Comparison of ENCODE assay signal across 17 cellular contexts in the genomic region with DNA sequence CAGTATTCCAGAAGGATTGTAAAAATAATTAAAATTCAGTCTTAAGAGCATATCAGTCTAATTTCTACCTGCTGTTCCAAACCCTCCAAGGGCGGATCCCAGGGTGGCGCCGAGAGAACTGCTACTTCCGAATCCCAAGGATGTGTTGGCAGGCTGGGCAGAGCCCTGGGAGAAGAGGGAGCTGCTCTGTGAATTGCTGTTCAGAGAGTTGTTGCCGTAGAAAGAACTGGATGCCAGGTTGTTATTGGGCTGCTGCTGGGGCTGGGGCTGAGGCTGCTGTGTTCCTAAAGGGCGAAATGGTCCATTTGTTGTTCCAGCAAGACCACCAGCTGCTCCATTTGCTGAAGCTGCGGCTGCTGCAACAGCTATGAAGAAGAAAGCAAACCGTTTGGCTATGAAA. TPM values are rescaled to one million over a fixed set of nuclear protein-coding genes. Genes with fewer than 3 reads are reported as not detected.
A peak's percentile ranks its signal among the peaks of the same experiment; 100 is the strongest.
DNase-seq lines count a peak whose midpoint lies in the region; ATAC-seq, FAIRE-seq and TF ChIP-seq lines count a peak whose summit lies in the region.
"Had no signal": no experiment of that assay in that cellular context is flagged by ENCODE, and none has a peak within 500 bp of the region (broad histone marks: within the 10 kb centered on the region; RNA-seq: fewer than 3 reads in every experiment).

No MANE protein-coding gene starts in this region.

- peaks cover 10% of the 10 kb centered on the region for H4K20me1 ChIP-seq in keratinocyte (ENCODE audit: control insufficient read depth, extremely low read depth, insufficient read depth, low read length)

- peaks cover 17% of the 10 kb centered on the region for H3K4me1 ChIP-seq in keratinocyte (ENCODE audit: control insufficient read depth, extremely low read depth, insufficient read depth, low read length)
- H3K4me1 ChIP-seq in thoracic aorta (ENCODE audit: control insufficient read depth in 1 of 2, low read depth in 2 of 2), result peaks cover 23 to 34% of the 10 kb centered on the region in 2 donors
- H3K4me1 ChIP-seq: parathyroid adenoma had no signal

- H3K9me3 ChIP-seq in keratinocyte (ENCODE audit: control insufficient read depth, low read depth, low read length), result no peaks in the 10 kb centered on the region
- no peaks in the 10 kb centered on the region for H3K9me3 ChIP-seq in thoracic aorta

- H3K4me2 ChIP-seq in keratinocyte (ENCODE audit: control insufficient read depth, extremely low read depth, insufficient read depth, low read depth, low read length), result no peak overlapping the region
- H3K4me2 ChIP-seq: KMS-11 had no signal

- H3K36me3 ChIP-seq in keratinocyte (ENCODE audit: control insufficient read depth in 2 of 2, extremely low read depth in 1 of 2, insufficient read depth in 2 of 2, low read length in 2 of 2) (peaks cover 30 to 49% of the 10 kb centered on the region in 2 experiments), thoracic aorta (peaks cover 32% of the 10 kb centered on the region)

- no peak overlapping the region for H2AFZ ChIP-seq in keratinocyte (ENCODE audit: control insufficient read depth, low read length)
- H2AFZ ChIP-seq: parathyroid adenoma had no signal

- H3K4me1 Mint-ChIP-seq in activated T-cell treated with anti-CD3 and anti-CD28 coated beads, Interleukin-2, amount 50 U/mL, for 72 hours (ENCODE audit: low read depth), result no peaks in the 10 kb centered on the region
- peaks cover 9% of the 10 kb centered on the region for H3K4me1 Mint-ChIP-seq in activated T-cell treated with anti-CD3 and anti-CD28 coated beads, Interleukin-2, amount 50 U/mL, for 4 hours (ENCODE audit: low read depth)

- DNase-seq in activated T-cell treated with anti-CD3 and anti-CD28 coated beads, Interleukin-2, amount 50 U/mL, for 72 hours, result no peak
- DNase-seq in activated T-cell treated with anti-CD3 and anti-CD28 coated beads, Interleukin-2, amount 50 U/mL, for 4 hours, result no peak
- no peak for DNase-seq in keratinocyte (ENCODE audit: low read depth, low spot score)
- DNase-seq in thoracic aorta (ENCODE audit: low spot score), result no peak
- no peak for DNase-seq in stimulated activated CD4-positive, alpha-beta T cell treated with anti-CD3 and anti-CD28 coated beads, Interleukin-12 subunit alpha, Interleukin-12 subunit beta, amount 100 ng/mL, for 4 hours
- DNase-seq: activated CD4-positive, alpha-beta T cell treated with anti-CD3 and anti-CD28 coated beads for 4 hours; activated T-cell treated with anti-CD3 and anti-CD28 coated beads, Interleukin-2, amount 50 U/mL, for 1 hour; GDM1; HCEC 1CT; NCI-H187 treated with DMSO at 0.1 percent for 48 hours; stimulated activated CD4-positive, alpha-beta T cell treated with anti-CD3 and anti-CD28 coated beads, Interleukin-15, amount 100 ng/mL, for 24 hours had no signal

- no peaks in the 10 kb centered on the region for H3K9me3 Mint-ChIP-seq in activated T-cell treated with anti-CD3 and anti-CD28 coated beads, Interleukin-2, amount 50 U/mL, for 72 hours
- H3K9me3 Mint-ChIP-seq in activated T-cell treated with anti-CD3 and anti-CD28 coated beads, Interleukin-2, amount 50 U/mL, for 4 hours, result no peaks in the 10 kb centered on the region
- H3K9me3 Mint-ChIP-seq: T-helper 2 cell treated with Interferon-gamma antibody and Interleukin-4, amounts not matched to agents 5 μg/mL and 100 μg/mL, for 36 hours had no signal

- peaks cover 65% of the 10 kb centered on the region for H3K79me2 ChIP-seq in keratinocyte (ENCODE audit: control insufficient read depth, insufficient read depth, low read length)

- H3K4me3 ChIP-seq in keratinocyte (ENCODE audit: control insufficient read depth in 2 of 3, extremely low read depth in 1 of 3, insufficient read depth in 2 of 3, low read depth in 1 of 3, low read length in 3 of 3) (no peak overlapping the region), thoracic aorta (peak overlapping the region; percentile 33)

- no peak for FAIRE-seq in keratinocyte (lab: Jason Lieb, UNC)

- H3K27me3 Mint-ChIP-seq in activated T-cell treated with anti-CD3 and anti-CD28 coated beads, Interleukin-2, amount 50 U/mL, for 72 hours (ENCODE audit: low read depth), result no peaks in the 10 kb centered on the region
- H3K27me3 Mint-ChIP-seq in activated T-cell treated with anti-CD3 and anti-CD28 coated beads, Interleukin-2, amount 50 U/mL, for 4 hours (ENCODE audit: low read depth), result no peaks in the 10 kb centered on the region

- no peak for TF ChIP-seq CTCF in keratinocyte (optimal IDR thresholded peaks at IDR 0.05 in 1 of 3, IDR thresholded peaks at IDR 0.05 in 1 of 3, conservative IDR thresholded peaks at IDR 0.05 in 1 of 3; ENCODE audit: extremely low read depth in 1 of 3, insufficient read depth in 2 of 3, low read length in 3 of 3)
- TF ChIP-seq CTCF in thoracic aorta (IDR thresholded peaks at IDR 0.05), result no peak

- H3K27ac ChIP-seq in keratinocyte (ENCODE audit: control insufficient read depth, insufficient read depth, low read length) (peak overlapping the region; percentile 1), thoracic aorta (peak overlapping the region; percentile 10 to 65)
- H3K27ac ChIP-seq: KMS-11, parathyroid adenoma had no signal

- H3K9me1 ChIP-seq in keratinocyte (ENCODE audit: control insufficient read depth, extremely low read depth, insufficient read depth, low read length), result no peaks in the 10 kb centered on the region

- H3K4me3 Mint-ChIP-seq in activated T-cell treated with anti-CD3 and anti-CD28 coated beads, Interleukin-2, amount 50 U/mL, for 72 hours, result no peak overlapping the region
- H3K4me3 Mint-ChIP-seq in activated T-cell treated with anti-CD3 and anti-CD28 coated beads, Interleukin-2, amount 50 U/mL, for 4 hours, result no peak overlapping the region
- H3K4me3 Mint-ChIP-seq: T-helper 2 cell treated with Interferon-gamma antibody and Interleukin-4, amounts not matched to agents 5 μg/mL and 100 μg/mL, for 36 hours had no signal

- peaks cover 3 to 35% of the 10 kb centered on the region in 2 donors for H3K36me3 Mint-ChIP-seq in activated T-cell treated with anti-CD3 and anti-CD28 coated beads, Interleukin-2, amount 50 U/mL, for 72 hours (ENCODE audit: insufficient read depth in 2 of 2)
- peaks cover 50% of the 10 kb centered on the region for H3K36me3 Mint-ChIP-seq in activated T-cell treated with anti-CD3 and anti-CD28 coated beads, Interleukin-2, amount 50 U/mL, for 4 hours (ENCODE audit: insufficient read depth)

- dilution Hi-C loops in keratinocyte (cut with MboI; ENCODE audit: extremely low pct_ligation_motif_present, low sequenced_read_pairs), result no loop called here

- peak overlapping the region; percentile 33 for H3K27ac Mint-ChIP-seq in activated T-cell treated with anti-CD3 and anti-CD28 coated beads, Interleukin-2, amount 50 U/mL, for 72 hours

- no peak for ATAC-seq in activated T-cell treated with anti-CD3 and anti-CD28 coated beads, Interleukin-2, amount 50 U/mL, for 72 hours (replicated peaks in 1 of 2)
- no peak for ATAC-seq in activated T-cell treated with anti-CD3 and anti-CD28 coated beads, Interleukin-2, amount 50 U/mL, for 4 hours
- ATAC-seq in SK-N-SH treated with all-trans-retinoic acid at 6 μM for 48 hours, result peak; percentile 4; the same call in 1 of the 3 replicates
- ATAC-seq in thoracic aorta (ENCODE audit: insufficient number of reproducible peaks, low FRiP score, low read depth), result no peak
- no peak for ATAC-seq in activated CD4-positive, CD25-positive, alpha-beta regulatory T cell treated with anti-CD3 and anti-CD28 coated beads, Interleukin-2, amount 50 U/mL, for 24 hours
- ATAC-seq in HG02840 (IDR thresholded peaks at IDR 0.05; ENCODE audit: low FRiP score, unreplicated experiment), result no peak

- H3K9ac ChIP-seq in keratinocyte (ENCODE audit: control insufficient read depth, extremely low read depth, insufficient read depth, low read length), result no peak overlapping the region
- H3K9ac ChIP-seq: KMS-11, parathyroid adenoma had no signal

- H3K27me3 ChIP-seq in keratinocyte (ENCODE audit: control insufficient read depth, extremely low read depth, insufficient read depth, low read length) (no peaks in the 10 kb centered on the region), thoracic aorta (replicated peaks; ENCODE audit: insufficient read depth) (no peaks in the 10 kb centered on the region)

TF ChIP-seq in SK-N-SH treated with all-trans-retinoic acid at 6 μM for 48 hours, 23 proteins besides CTCF, POLR2A, EP300 and RAD21:
- TF ChIP-seq GLIS3 (CRISPR knock-in tag; IDR thresholded peaks at IDR 0.05), result no peak

RNA-seq across cellular contexts. Expression of a gene that starts 57.4 kb away (rescaled TPM):
- total RNA-seq in activated T-cell treated with anti-CD3 and anti-CD28 coated beads, Interleukin-2, amount 50 U/mL, for 72 hours, result under 1 TPM; 0.12 to 0.25 TPM
- 1 to 10 TPM in 1 of 3 donors, under 1 TPM in 2; 0.55 to 1.0 (median 0.68) TPM for total RNA-seq in activated T-cell treated with anti-CD3 and anti-CD28 coated beads, Interleukin-2, amount 50 U/mL, for 4 hours
- 5.6 to 14.5 TPM (median 8.8 TPM) in 3 replicates for polyA plus RNA-seq in keratinocyte
- polyA plus RNA-seq in keratinocyte (2011; ENCODE audit: low read depth), result 2.3 TPM
- polyA plus RNA-seq in keratinocyte (2011; cell fraction: cytosol; rRNA removed), result 6.1 and 13.2 TPM in 2 replicates
- 27.7 and 44.1 TPM in 2 replicates for polyA plus RNA-seq in keratinocyte (2011; cell fraction: nucleus; rRNA removed)
- polyA plus RNA-seq in keratinocyte (2012; ENCODE audit: low replicate concordance), result 8.0 and 27.2 TPM in 2 replicates
- 12.1 to 36.1 TPM (median 15.5 TPM) in 3 replicates for polyA minus RNA-seq in keratinocyte
- 26.5 TPM for polyA minus RNA-seq in keratinocyte (2011; cell fraction: cytosol; rRNA and poly(A)+ RNA removed)
- polyA minus RNA-seq in keratinocyte (2011; cell fraction: nucleus; rRNA and poly(A)+ RNA removed), result 52.3 and 57.6 TPM in 2 replicates
- 10 to 100 TPM; 51.6 to 75.4 TPM for total RNA-seq in thoracic aorta

Comparison
In these comparisons a context has a peak if more than half of its experiments do, and no peak if none do; other contexts are left out.
1. RNA of a gene that starts 57.4 kb away (total RNA-seq): 51.6 to 75.4 TPM in thoracic aorta; 0.55 to 1.0 TPM in activated T-cell treated with anti-CD3 and anti-CD28 coated beads, Interleukin-2, amount 50 U/mL, for 4 hours and 0.12 to 0.25 TPM in activated T-cell treated with anti-CD3 and anti-CD28 coated beads, Interleukin-2, amount 50 U/mL, for 72 hours; every median in the first group is over 10 times any median in the second.